Comparison of ENCODE assay signal across 8 cellular contexts in genomic region chr22:38395944-38396343, GRCh38. TPM values are rescaled to one million over a fixed set of nuclear protein-coding genes. Genes with fewer than 3 reads are reported as not detected.
DNase-seq lines count a peak whose midpoint lies in the region; ATAC-seq, FAIRE-seq and TF ChIP-seq lines count a peak whose summit lies in the region.
"Not testable (repeated sequence)": the region's sequence is repeated elsewhere in the genome, so short reads cannot be mapped to it uniquely, and the experiment has no call there.
"Had no signal": no experiment of that assay in that cellular context is flagged by ENCODE, and none has a peak within 500 bp of the region (broad histone marks: within the 10 kb centered on the region; RNA-seq: fewer than 3 reads in every experiment).

No MANE protein-coding gene starts in this region.

- peaks cover 21% of the 10 kb centered on the region for H3K4me1 ChIP-seq in ES-I3 (ENCODE audit: insufficient read depth, low read length)
- H3K4me1 ChIP-seq in SK-N-SH (ENCODE audit: control insufficient read depth in 1 of 2, insufficient read depth in 2 of 2, low read depth in 1 of 2, low read length in 1 of 2); endodermal cell (ENCODE audit: control insufficient read depth, insufficient read depth, low read length); keratinocyte (ENCODE audit: control insufficient read depth, extremely low read depth, insufficient read depth, low read length); parathyroid adenoma: not testable (repeated sequence)

- H2AFZ ChIP-seq in SK-N-SH (ENCODE audit: low read depth); keratinocyte (ENCODE audit: control insufficient read depth, low read length); parathyroid adenoma: not testable (repeated sequence)

- H3K4me2 ChIP-seq in SK-N-SH = 0 out of 2 replicates have a peak overlapping the region, but pooled peaks have one; percentile 73
- H3K4me2 ChIP-seq in keratinocyte (ENCODE audit: control insufficient read depth, extremely low read depth, insufficient read depth, low read depth, low read length) = peak overlapping the region; percentile 76
- H3K4me2 ChIP-seq in parathyroid adenoma (ENCODE audit: low read length) = not testable (repeated sequence)

- H3K9me2 ChIP-seq in SK-N-SH = not testable (repeated sequence)

- FAIRE-seq in keratinocyte (lab: Jason Lieb, UNC) = not testable (repeated sequence)

- peaks cover 20% of the 10 kb centered on the region for H3K4me1 Mint-ChIP-seq in activated T-helper 17 cell treated with anti-CD3 and anti-CD28 coated beads, Interleukin-2, amount 50 U/mL, for 72 hours
- peaks cover 60% of the 10 kb centered on the region for H3K4me1 Mint-ChIP-seq in endodermal cell

- not testable (repeated sequence) for TF ChIP-seq CTCF in SK-N-SH (IDR thresholded peaks at IDR 0.05); keratinocyte (optimal IDR thresholded peaks at IDR 0.05 in 1 of 3, IDR thresholded peaks at IDR 0.05 in 1 of 3, conservative IDR thresholded peaks at IDR 0.05 in 1 of 3; ENCODE audit: extremely low read depth in 1 of 3, insufficient read depth in 2 of 3, low read length in 3 of 3); parathyroid adenoma (IDR thresholded peaks at IDR 0.05)
- peak; percentile 32 for TF ChIP-seq CTCF in endodermal cell (conservative IDR thresholded peaks at IDR 0.05)

- TF ChIP-seq EP300 in SK-N-SH (IDR thresholded peaks at IDR 0.05; ENCODE audit: borderline replicate concordance in 1 of 2, low read depth in 1 of 2, low read length in 1 of 2) = not testable (repeated sequence)

- H3K4me3 ChIP-seq in Jurkat, Clone E6-1 (ENCODE audit: low read length) = peak overlapping the region; percentile 16; the same call in 1 of the 2 replicates
- H3K4me3 ChIP-seq in SK-N-SH (ENCODE audit: low read depth in 2 of 2, low read length in 1 of 2); keratinocyte (ENCODE audit: control insufficient read depth in 2 of 3, extremely low read depth in 1 of 3, insufficient read depth in 2 of 3, low read depth in 1 of 3, low read length in 3 of 3); parathyroid adenoma (ENCODE audit: low read depth, low read length): not testable (repeated sequence)
- H3K4me3 ChIP-seq in endodermal cell (ENCODE audit: low read length) = peak overlapping the region; percentile 94

- CTCF ChIA-PET in SK-N-SH (lab: Yijun Ruan, JAX) = not testable (repeated sequence)

- peaks cover 13% of the 10 kb centered on the region for H3K79me2 ChIP-seq in SK-N-SH (ENCODE audit: insufficient read depth)
- H3K79me2 ChIP-seq in keratinocyte (ENCODE audit: control insufficient read depth, insufficient read depth, low read length) = peaks cover 46% of the 10 kb centered on the region
- not testable (repeated sequence) for H3K79me2 ChIP-seq in parathyroid adenoma

- H3K9ac ChIP-seq in ES-I3 (ENCODE audit: low read depth, low read length) (peak overlapping the region; percentile 88; the same call in 1 of the 2 replicates), endodermal cell (ENCODE audit: extremely low read depth, low read length, poor library complexity, severe bottlenecking) (peak overlapping the region; percentile 93)
- not testable (repeated sequence) for H3K9ac ChIP-seq in SK-N-SH; keratinocyte (ENCODE audit: control insufficient read depth, extremely low read depth, insufficient read depth, low read length); parathyroid adenoma

- H3K27ac ChIP-seq in SK-N-SH (ENCODE audit: low read depth in 2 of 2, low read length in 1 of 2); endodermal cell (ENCODE audit: low read depth, low read length); keratinocyte (ENCODE audit: control insufficient read depth, insufficient read depth, low read length): not testable (repeated sequence)
- H3K27ac ChIP-seq in parathyroid adenoma = peak overlapping the region; percentile 11

- not testable (repeated sequence) for H3K36me3 Mint-ChIP-seq in activated T-helper 17 cell treated with anti-CD3 and anti-CD28 coated beads, Interleukin-2, amount 50 U/mL, for 72 hours (ENCODE audit: low read depth); endodermal cell (ENCODE audit: low read depth)

- H3K27me3 ChIP-seq in SK-N-SH (ENCODE audit: insufficient read depth); endodermal cell (ENCODE audit: control insufficient read depth, insufficient read depth, low read length, poor library complexity, severe bottlenecking); keratinocyte (ENCODE audit: control insufficient read depth, extremely low read depth, insufficient read depth, low read length); parathyroid adenoma (ENCODE audit: control insufficient read depth, insufficient read depth, low read length): not testable (repeated sequence)

- not testable (repeated sequence) for H3K9me3 ChIP-seq in ES-I3 (ENCODE audit: control insufficient read depth, insufficient read depth, low read length); SK-N-SH; endodermal cell (ENCODE audit: control insufficient read depth, low read length); keratinocyte (ENCODE audit: control insufficient read depth, low read depth, low read length); parathyroid adenoma (ENCODE audit: control insufficient read depth, low read length)

- not testable (repeated sequence) for H4K20me1 ChIP-seq in SK-N-SH (ENCODE audit: insufficient read depth); keratinocyte (ENCODE audit: control insufficient read depth, extremely low read depth, insufficient read depth, low read length)

- dilution Hi-C loops in keratinocyte (cut with MboI; ENCODE audit: extremely low pct_ligation_motif_present, low sequenced_read_pairs) = not testable (repeated sequence)

- POLR2A ChIA-PET in SK-N-SH (lab: Yijun Ruan, JAX) = not testable (repeated sequence)

- peak; percentile 48 for ATAC-seq in activated T-helper 17 cell treated with anti-CD3 and anti-CD28 coated beads, Interleukin-2, amount 50 U/mL, for 72 hours (replicated peaks)

- H3K9me3 Mint-ChIP-seq in activated T-helper 17 cell treated with anti-CD3 and anti-CD28 coated beads, Interleukin-2, amount 50 U/mL, for 72 hours; endodermal cell: not testable (repeated sequence)

- not testable (repeated sequence) for H3K36me3 ChIP-seq in ES-I3 (ENCODE audit: insufficient read depth, low read length); SK-N-SH (replicated peaks in 1 of 2; ENCODE audit: control insufficient read depth in 1 of 2, insufficient read depth in 2 of 2, low read length in 1 of 2); endodermal cell (ENCODE audit: control insufficient read depth, insufficient read depth, low read length); keratinocyte (ENCODE audit: control insufficient read depth in 2 of 2, extremely low read depth in 1 of 2, insufficient read depth in 2 of 2, low read length in 2 of 2); parathyroid adenoma (ENCODE audit: control insufficient read depth, insufficient read depth, low read length)

- not testable (repeated sequence) for H3K9me1 ChIP-seq in keratinocyte (ENCODE audit: control insufficient read depth, extremely low read depth, insufficient read depth, low read length)

- not testable (repeated sequence) for H3K27me3 Mint-ChIP-seq in activated T-helper 17 cell treated with anti-CD3 and anti-CD28 coated beads, Interleukin-2, amount 50 U/mL, for 72 hours; endodermal cell (ENCODE audit: insufficient read depth)

- H3F3A ChIP-seq in SK-N-SH (replicated peaks; ENCODE audit: insufficient read depth) = not testable (repeated sequence)

- H3K27ac Mint-ChIP-seq in activated T-helper 17 cell treated with anti-CD3 and anti-CD28 coated beads, Interleukin-2, amount 50 U/mL, for 72 hours = peak overlapping the region; percentile 80
- H3K27ac Mint-ChIP-seq in endodermal cell = peak overlapping the region; percentile 97

- not testable (repeated sequence) for TF ChIP-seq RAD21 in SK-N-SH (IDR thresholded peaks at IDR 0.05; ENCODE audit: low read length)

- DNase-seq in Jurkat, Clone E6-1 (ENCODE audit: low read depth, low spot score); SK-N-SH; endodermal cell; keratinocyte (ENCODE audit: low read depth, low spot score): not testable (repeated sequence)

- peak overlapping the region; percentile 86 for H3K4me3 Mint-ChIP-seq in activated T-helper 17 cell treated with anti-CD3 and anti-CD28 coated beads, Interleukin-2, amount 50 U/mL, for 72 hours
- H3K4me3 Mint-ChIP-seq in endodermal cell = peak overlapping the region; percentile 81

RNA-seq across cellular contexts. Expression of gene KCNJ4, which starts 59.1 kb away (rescaled TPM):
- polyA plus RNA-seq in Jurkat, Clone E6-1 (2012; ENCODE audit: insufficient read depth, insufficient read length) = 0.61 TPM
- not detected in 2 replicates for polyA plus RNA-seq in SK-N-SH (2012; rRNA removed)
- polyA plus RNA-seq in SK-N-SH (2012; cell fraction: cytosol; rRNA removed) = not detected in 2 replicates
- polyA plus RNA-seq in SK-N-SH (2012; cell fraction: nucleus; rRNA removed) = not detected in 2 replicates
- not detected for total RNA-seq in activated T-helper 17 cell treated with anti-CD3 and anti-CD28 coated beads, Interleukin-2, amount 50 U/mL, for 72 hours
- 1 to 10 TPM in 1 of 2 donors, under 1 TPM in 1; 0.37 to 1.4 TPM for total RNA-seq in endodermal cell
- 5.8 TPM for polyA plus RNA-seq in endodermal cell (2013, experiment 1 of 2)
- 6.0 TPM for polyA plus RNA-seq in endodermal cell (2013, experiment 2 of 2)
- polyA plus RNA-seq in keratinocyte = not detected in 3 replicates
- not detected for polyA plus RNA-seq in keratinocyte (2011; ENCODE audit: low read depth)
- polyA plus RNA-seq in keratinocyte (2011; cell fraction: cytosol; rRNA removed) = 0.08 TPM in 1 of 2 replicates, not detected in the other
- 0.05 and 0.08 TPM in 2 replicates for polyA plus RNA-seq in keratinocyte (2011; cell fraction: nucleus; rRNA removed)
- 0.10 TPM in 1 of 2 replicates, not detected in the other for polyA plus RNA-seq in keratinocyte (2012; ENCODE audit: low replicate concordance)
- not detected in 3 replicates for polyA minus RNA-seq in keratinocyte
- not detected for polyA minus RNA-seq in keratinocyte (2011; cell fraction: cytosol; rRNA and poly(A)+ RNA removed)
- not detected in 2 replicates for polyA minus RNA-seq in keratinocyte (2011; cell fraction: nucleus; rRNA and poly(A)+ RNA removed)
- total RNA-seq: mucosa of gallbladder had no signal
